ENCODE assay signal across 18 cellular contexts in the genomic region with DNA sequence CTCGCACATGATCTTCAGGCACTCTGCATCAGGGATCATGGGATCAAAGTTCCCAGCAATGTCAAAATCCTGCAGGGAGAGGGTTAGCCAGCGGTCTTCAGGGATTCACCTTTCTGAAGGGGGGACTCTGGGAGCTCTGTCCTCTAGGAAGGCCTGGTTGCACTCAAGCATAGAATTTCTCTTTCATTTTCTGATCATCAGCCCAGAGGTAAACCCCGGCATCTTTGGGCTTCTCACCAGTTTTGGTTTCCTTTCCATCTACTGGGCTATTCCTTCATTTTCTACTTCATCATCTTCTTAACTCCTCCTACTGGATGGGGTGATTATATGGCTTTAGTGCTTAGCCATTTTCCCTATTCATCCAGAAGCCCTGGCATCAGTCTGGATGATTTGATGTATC. TPM values are rescaled to one million over a fixed set of nuclear protein-coding genes. Genes with fewer than 3 reads are reported as not detected.
DNase-seq lines count a peak whose midpoint lies in the region; ATAC-seq and TF ChIP-seq lines count a peak whose summit lies in the region.
"Had no signal": no experiment of that assay in that cellular context is flagged by ENCODE, and none has a peak within 500 bp of the region (broad histone marks: within the 10 kb centered on the region; RNA-seq: fewer than 3 reads in every experiment).

No MANE protein-coding gene starts in this region.

- H3K4me3 ChIP-seq in suprapubic skin = no peak overlapping the region
- H3K4me3 ChIP-seq: breast epithelium, dorsolateral prefrontal cortex, SJCRH30, tibial nerve had no signal

- peak; percentile 58 for ATAC-seq in GM19023 (IDR thresholded peaks at IDR 0.05; ENCODE audit: unreplicated experiment)
- ATAC-seq in GM21619 (IDR thresholded peaks at IDR 0.05; ENCODE audit: unreplicated experiment) = peak; percentile 56
- peak; percentile 75 for ATAC-seq in HG03354 (IDR thresholded peaks at IDR 0.05; ENCODE audit: poor library complexity, severe bottlenecking, unreplicated experiment)

- H3K27me3 ChIP-seq in suprapubic skin = no peaks in the 10 kb centered on the region
- H3K27me3 ChIP-seq: breast epithelium, dorsolateral prefrontal cortex, SJCRH30, tibial nerve had no signal

- H3K4me1 ChIP-seq in suprapubic skin = no peaks in the 10 kb centered on the region
- H3K4me1 ChIP-seq: breast epithelium, SJCRH30, tibial nerve had no signal

- no peak overlapping the region for H3K27ac ChIP-seq in suprapubic skin
- H3K27ac ChIP-seq: breast epithelium, dorsolateral prefrontal cortex, SJCRH30, tibial nerve had no signal

- TF ChIP-seq POLR2A in suprapubic skin (IDR thresholded peaks at IDR 0.05) = no peak

- peaks cover 92% of the 10 kb centered on the region for H3K36me3 ChIP-seq in suprapubic skin

- TF ChIP-seq CTCF in GM10248 (IDR thresholded peaks at IDR 0.05; ENCODE audit: control extremely low read depth, extremely low read depth, low read depth, missing control alignments) (no peak), suprapubic skin (IDR thresholded peaks at IDR 0.05) (no peak)

- 96% methylated on average over 3 of the region's 3 CpGs for WGBS in suprapubic skin

- POLR2A ChIA-PET in GM10248 (lab: Yijun Ruan, JAX) = no interaction called here

- DNase-seq in GM10248 (ENCODE audit: extremely low spot score) = peak; percentile 43
- no peak for DNase-seq in NCI-H82 treated with DMSO at 0.1 percent for 48 hours (lab: John Stamatoyannopoulos, UW; ENCODE audit: unreplicated experiment)
- DNase-seq in suprapubic skin (ENCODE audit: low spot score in 2 of 2) = no peak
- no peak for DNase-seq in hippocampal formation (lab: John Stamatoyannopoulos, UW)
- DNase-seq in NCI-H2107 treated with DMSO at 0.1 percent for 48 hours (lab: John Stamatoyannopoulos, UW; ENCODE audit: unreplicated experiment) = no peak
- DNase-seq: activated CD8-positive, alpha-beta memory T cell treated with anti-CD3 and anti-CD28 coated beads for 24 hours; activated naive CD4-positive, alpha-beta T cell treated with anti-CD3 and anti-CD28 coated beads, Interleukin-2, amount 10 ng/mL, durations not matched to agents 7 days and 5 days; CD8-positive, alpha-beta memory T cell; dorsolateral prefrontal cortex; head of caudate nucleus; NCI-H1436 treated with DMSO at 0.1 percent for 48 hours; SJCRH30; stimulated activated CD4-positive, alpha-beta T cell treated with anti-CD3 and anti-CD28 coated beads, Interleukin-4, amount 100 ng/mL, for 24 hours had no signal

- H3K9me3 ChIP-seq in suprapubic skin = no peaks in the 10 kb centered on the region
- H3K9me3 ChIP-seq: breast epithelium, SJCRH30, tibial nerve had no signal

- CTCF ChIA-PET in GM10248 (lab: Yijun Ruan, JAX) = interaction anchor here (1.2 to 1.3 kb wide), 2 partner anchors 11 to 20 kb away, joined by 3 read pairs; no protein-coding TSS in a partner anchor

- TF ChIP-seq EP300 in suprapubic skin (IDR thresholded peaks at IDR 0.05) = no peak

RNA-seq across cellular contexts. Expression of gene DND1, which starts 4.6 kb away (rescaled TPM):
- total RNA-seq in suprapubic skin = 1 to 10 TPM in 3 of 4 donors, under 1 TPM in 1; 0.98 to 3.5 (median 2.6) TPM

RNA-seq across cellular contexts. Expression of gene HARS1, which starts 13.2 kb away (rescaled TPM):
- total RNA-seq in suprapubic skin = 10 to 100 TPM; 73.3 to 87.0 (median 79.2) TPM

RNA-seq across cellular contexts. Expression of gene WDR55, which starts 13.2 kb away (rescaled TPM):
- total RNA-seq in suprapubic skin = 10 to 100 TPM; 15.7 to 41.5 (median 22.8) TPM

RNA-seq across cellular contexts. Expression of gene HARS2, which starts 13.3 kb away (rescaled TPM):
- 10 to 100 TPM; 21.0 to 57.0 (median 35.1) TPM for total RNA-seq in suprapubic skin

RNA-seq across cellular contexts. Expression of gene ZMAT2, which starts 22.3 kb away (rescaled TPM):
- total RNA-seq in suprapubic skin = 10 to 100 TPM; 18.2 to 36.3 (median 28.0) TPM
